Comparison of ENCODE assay signal across 10 cellular contexts in the genomic region with DNA sequence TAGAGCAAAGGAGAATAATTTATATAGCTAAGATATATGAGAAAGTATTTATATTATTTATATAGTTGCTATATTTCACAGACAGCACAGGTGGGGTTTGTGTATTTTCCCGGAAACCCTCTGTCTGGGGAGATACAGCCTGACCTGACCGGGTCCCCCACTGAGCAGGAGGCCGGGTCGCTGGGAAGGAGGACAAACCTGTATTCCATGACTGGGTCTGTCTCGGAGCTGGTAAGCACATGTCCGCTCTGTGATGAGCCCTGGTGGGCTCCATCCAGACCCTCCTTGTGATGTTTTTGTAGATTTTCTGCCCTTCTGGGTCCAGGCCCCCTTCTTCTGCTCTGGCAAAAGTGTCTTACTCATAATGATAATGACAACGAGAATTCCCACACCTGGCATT. TPM values are rescaled to one million over a fixed set of nuclear protein-coding genes. Genes with fewer than 3 reads are reported as not detected.
"Had no signal": no experiment of that assay in that cellular context is flagged by ENCODE, and none has a peak within 500 bp of the region (broad histone marks: within the 10 kb centered on the region; RNA-seq: fewer than 3 reads in every experiment).

No MANE protein-coding gene starts in this region.

- H3K4me1 ChIP-seq: HAP-1 had no signal

- H3K27ac Mint-ChIP-seq: HFFc6, IgD-negative memory B cell had no signal

- H3K27ac ChIP-seq: GM23248 had no signal

- DNase-seq: GM23248, GOT3, H7, HFFc6, KBM-7 had no signal

- H3K9ac ChIP-seq: GM23248 had no signal

- ATAC-seq: HCT116, HepG2 had no signal

- H3K36me3 ChIP-seq: HAP-1 had no signal

- H3K9me3 ChIP-seq: HAP-1 had no signal

- H3K4me3 Mint-ChIP-seq: HFFc6, IgD-negative memory B cell had no signal

- H3K4me3 ChIP-seq: GM23248, HAP-1 had no signal

- H3K36me3 Mint-ChIP-seq: IgD-negative memory B cell had no signal

- H3K9me3 Mint-ChIP-seq: HFFc6, IgD-negative memory B cell had no signal

- H2AFZ ChIP-seq: GM23248 had no signal

RNA-seq across cellular contexts. Expression of gene WNT9B, which starts 27.7 kb away (rescaled TPM):
- total RNA-seq: GM23248, H4, HepG2, HFFc6 had no signal
- polyA plus RNA-seq: GM23248, HepG2, IgD-negative memory B cell had no signal
